Comparison of ENCODE assay signal across 14 cellular contexts in genomic region chr13:112450567-112451240, GRCh38.
DNase-seq lines count a peak whose midpoint lies in the region; FAIRE-seq and TF ChIP-seq lines count a peak whose summit lies in the region.
"Had no signal": no experiment of that assay in that cellular context is flagged by ENCODE, and none has a peak within 500 bp of the region (broad histone marks: within the 10 kb centered on the region; RNA-seq: fewer than 3 reads in every experiment).

No MANE protein-coding gene starts in this region.

- TF ChIP-seq EP300 in esophagus muscularis mucosa (IDR thresholded peaks at IDR 0.05), result no peak

- H3K4me3 ChIP-seq in esophagus muscularis mucosa (no peak overlapping the region), breast epithelium (no peak overlapping the region)
- H3K4me3 ChIP-seq: left lung, ovary had no signal

- TF ChIP-seq POLR2A in esophagus muscularis mucosa (IDR thresholded peaks at IDR 0.05; ENCODE audit: low read depth) (no peak), breast epithelium (IDR thresholded peaks at IDR 0.05) (no peak)

- intact Hi-C loops in esophagus muscularis mucosa (cut with DNase I) (no loop called here), breast epithelium (cut with DNase I; ENCODE audit: low total_unique reads) (no loop called here)

- no peak for FAIRE-seq in urothelium cell line (lab: Jason Lieb, UNC)
- FAIRE-seq: frontal cortex, RCC 7860 had no signal

- H3K9me3 ChIP-seq in esophagus muscularis mucosa (no peaks in the 10 kb centered on the region), breast epithelium (no peaks in the 10 kb centered on the region)
- H3K9me3 ChIP-seq: left lung, ovary had no signal

- DNase-seq in AG20443 (ENCODE audit: low spot score) (peak; percentile 7), DMS79 treated with DMSO at 0.1 percent for 48 hours (lab: John Stamatoyannopoulos, UW) (peak; percentile 83), NCI-H2081 treated with DMSO at 0.1 percent for 48 hours (lab: John Stamatoyannopoulos, UW) (peak; percentile 89), esophagus muscularis mucosa (ENCODE audit: extremely low spot score) (peak; percentile 72), breast epithelium (ENCODE audit: low spot score in 2 of 2) (no peak), urothelium cell line (ENCODE audit: low spot score) (no peak)
- no peak for DNase-seq in effector CD8-positive, alpha-beta T cell (lab: John Stamatoyannopoulos, UW)
- DNase-seq in stimulated activated CD4-positive, alpha-beta T cell treated with anti-CD3 and anti-CD28 coated beads, Interleukin-2, amount 100 ng/mL, for 48 hours, result no peak
- DNase-seq: activated CD4-positive, alpha-beta T cell treated with anti-CD3 and anti-CD28 coated beads for 1 hour; cortex of kidney; ovary had no signal

- H3K4me1 ChIP-seq in esophagus muscularis mucosa (no peaks in the 10 kb centered on the region), breast epithelium (no peaks in the 10 kb centered on the region)
- H3K4me1 ChIP-seq: left lung had no signal

- 70% methylated on average over 19 of the region's 19 CpGs for WGBS in esophagus muscularis mucosa

- H3K27ac ChIP-seq in esophagus muscularis mucosa (replicated peaks in 1 of 4) (no peak overlapping the region), breast epithelium (no peak overlapping the region)
- H3K27ac ChIP-seq: left lung, ovary had no signal

- TF ChIP-seq CTCF in esophagus muscularis mucosa (IDR thresholded peaks at IDR 0.05), result no peak
- TF ChIP-seq CTCF in breast epithelium (IDR thresholded peaks at IDR 0.05), result no peak

- H3K27me3 ChIP-seq in esophagus muscularis mucosa (peaks cover 0 to 83% (median 0%) of the 10 kb centered on the region in 4 donors), breast epithelium (peaks cover 0 to 42% of the 10 kb centered on the region in 2 donors)
- H3K27me3 ChIP-seq: ovary had no signal

- no peaks in the 10 kb centered on the region for H3K36me3 ChIP-seq in esophagus muscularis mucosa
- no peaks in the 10 kb centered on the region for H3K36me3 ChIP-seq in breast epithelium
- H3K36me3 ChIP-seq: left lung, ovary had no signal

Comparison
In these comparisons a context has a peak if more than half of its experiments do, and no peak if none do; other contexts are left out.
1. DNase-seq: peak in AG20443 (single experiment), DMS79 treated with DMSO at 0.1 percent for 48 hours (single experiment), NCI-H2081 treated with DMSO at 0.1 percent for 48 hours (single experiment) and esophagus muscularis mucosa (single experiment); none in breast epithelium (0 of 2), effector CD8-positive, alpha-beta T cell (single experiment), urothelium cell line (single experiment) and stimulated activated CD4-positive, alpha-beta T cell treated with anti-CD3 and anti-CD28 coated beads, Interleukin-2, amount 100 ng/mL, for 48 hours (0 of 2).